ENCODE assay signal across 8 cellular contexts in genomic region chr14:105045710-105046326, GRCh38. TPM values are rescaled to one million over a fixed set of nuclear protein-coding genes. Genes with fewer than 3 reads are reported as not detected.
DNase-seq lines count a peak whose midpoint lies in the region; ATAC-seq and TF ChIP-seq lines count a peak whose summit lies in the region.

No MANE protein-coding gene starts in this region.

- no peaks in the 10 kb centered on the region for H3K79me2 ChIP-seq in KMS-11 (ENCODE audit: insufficient read depth, low read depth)
- no peaks in the 10 kb centered on the region for H3K79me2 ChIP-seq in PC-9 (ENCODE audit: low read depth)

- H3K36me3 ChIP-seq in CD4-positive, CD25-positive, alpha-beta regulatory T cell (ENCODE audit: control insufficient read depth, insufficient read depth, low read length), result peaks cover 13% of the 10 kb centered on the region
- H3K36me3 ChIP-seq in KMS-11 (ENCODE audit: insufficient read depth) (no peaks in the 10 kb centered on the region), PC-9 (ENCODE audit: low read depth) (no peaks in the 10 kb centered on the region)

- H3K4me2 ChIP-seq in KMS-11 (peak overlapping the region; percentile 27; the same call in 1 of the 2 replicates), PC-9 (0 out of 2 replicates have a peak overlapping the region, but pooled peaks have one; percentile 13)

- TF ChIP-seq CTCF in KMS-11 (conservative IDR thresholded peaks at IDR 0.05; ENCODE audit: low read depth, low read length) (peak; percentile 90), PC-9 (conservative IDR thresholded peaks at IDR 0.05) (peak; percentile 98), epithelial cell of esophagus (IDR thresholded peaks at IDR 0.05; ENCODE audit: insufficient read depth, low read depth, low read length, missing control alignments) (peak; percentile 89)

- H3K9ac ChIP-seq in KMS-11, result no peak overlapping the region

- H3K9me3 Mint-ChIP-seq in CD4-positive, CD25-positive, alpha-beta regulatory T cell, result no peaks in the 10 kb centered on the region
- no peaks in the 10 kb centered on the region for H3K9me3 Mint-ChIP-seq in naive B cell
- H3K9me3 Mint-ChIP-seq in stimulated activated effector memory CD8-positive, alpha-beta T cell treated with anti-CD3 and anti-CD28 coated beads, Interleukin-12 subunit alpha, Interleukin-12 subunit beta, amount 100 ng/mL, for 72 hours, result no peaks in the 10 kb centered on the region

- no peaks in the 10 kb centered on the region for H3K9me3 ChIP-seq in CD4-positive, CD25-positive, alpha-beta regulatory T cell (ENCODE audit: control insufficient read depth in 2 of 2, low read length in 2 of 2)
- no peaks in the 10 kb centered on the region for H3K9me3 ChIP-seq in PC-9 (ENCODE audit: insufficient read depth, low read depth)

- peak; percentile 86 to 90 (median 88) for DNase-seq in CD4-positive, CD25-positive, alpha-beta regulatory T cell
- DNase-seq in PC-9, result peak; percentile 56 to 83
- DNase-seq in activated T-cell treated with anti-CD3 and anti-CD28 coated beads for 24 hours (ENCODE audit: low read depth), result peak; percentile 87
- peak; percentile 78 for DNase-seq in epithelial cell of esophagus (ENCODE audit: low read depth)
- DNase-seq in naive B cell, result peak; percentile 92
- peak; percentile 98 for DNase-seq in stimulated activated effector memory CD8-positive, alpha-beta T cell treated with anti-CD3 and anti-CD28 coated beads, Interleukin-12 subunit alpha, Interleukin-12 subunit beta, amount 100 ng/mL, for 72 hours (ENCODE audit: low spot score in 2 of 2)

- POLR2A ChIA-PET in PC-9 (lab: Charles Lee; ENCODE audit: unreplicated experiment), result interaction anchor here (0.6 kb wide), 1 partner anchor 69 kb away, joined by 3 read pairs; no protein-coding TSS in a partner anchor

- BruUV-seq in PC-9 (replicated peaks; lab: Mats Ljungman, UMichigan), result no TSS peak

- H4K20me1 ChIP-seq in KMS-11 (ENCODE audit: insufficient read depth) (no peaks in the 10 kb centered on the region), PC-9 (ENCODE audit: insufficient read depth) (no peaks in the 10 kb centered on the region)

- no peaks in the 10 kb centered on the region for H3K27me3 ChIP-seq in CD4-positive, CD25-positive, alpha-beta regulatory T cell (ENCODE audit: control insufficient read depth, insufficient read depth, low read length)
- H3K27me3 ChIP-seq in KMS-11 (ENCODE audit: insufficient read depth, low read depth) (no peaks in the 10 kb centered on the region; the same call in 1 of the 2 replicates), PC-9 (ENCODE audit: insufficient read depth, low read depth) (no peaks in the 10 kb centered on the region)

- no peaks in the 10 kb centered on the region for H3K36me3 Mint-ChIP-seq in CD4-positive, CD25-positive, alpha-beta regulatory T cell
- H3K36me3 Mint-ChIP-seq in naive B cell, result peaks cover 0 to under 1% of the 10 kb centered on the region in 2 donors
- H3K36me3 Mint-ChIP-seq in stimulated activated effector memory CD8-positive, alpha-beta T cell treated with anti-CD3 and anti-CD28 coated beads, Interleukin-12 subunit alpha, Interleukin-12 subunit beta, amount 100 ng/mL, for 72 hours, result peaks cover 74% of the 10 kb centered on the region

- H3K27ac ChIP-seq in CD4-positive, CD25-positive, alpha-beta regulatory T cell (ENCODE audit: insufficient read depth, low read length, poor library complexity, severe bottlenecking), result peak overlapping the region; percentile 19
- H3K27ac ChIP-seq in KMS-11 (no peak overlapping the region), PC-9 (no peak overlapping the region)

- peaks cover 3% of the 10 kb centered on the region; the same call in 1 of the 2 replicates for H3F3A ChIP-seq in PC-9 (ENCODE audit: insufficient read depth, low read depth)

- H3K27me3 Mint-ChIP-seq in CD4-positive, CD25-positive, alpha-beta regulatory T cell, result peaks cover 4% of the 10 kb centered on the region
- peaks cover 0 to 12% (median 0%) of the 10 kb centered on the region in 3 donors for H3K27me3 Mint-ChIP-seq in naive B cell

- no peak overlapping the region for H3K4me3 ChIP-seq in CD4-positive, CD25-positive, alpha-beta regulatory T cell (ENCODE audit: low read depth, low read length)
- H3K4me3 ChIP-seq in KMS-11 (IDR thresholded peaks at IDR 0.05; ENCODE audit: insufficient read depth, low read depth, low read length), result no peak overlapping the region
- H3K4me3 ChIP-seq in PC-9, result no peak overlapping the region
- H3K4me3 ChIP-seq in epithelial cell of esophagus (ENCODE audit: low read length), result no peak overlapping the region

- peak overlapping the region; percentile 32 to 84 (median 84) for H3K27ac Mint-ChIP-seq in CD4-positive, CD25-positive, alpha-beta regulatory T cell
- peak overlapping the region in 5 of 6 donors; percentile 54 to 92 (median 62) for H3K27ac Mint-ChIP-seq in naive B cell
- H3K27ac Mint-ChIP-seq in stimulated activated effector memory CD8-positive, alpha-beta T cell treated with anti-CD3 and anti-CD28 coated beads, Interleukin-12 subunit alpha, Interleukin-12 subunit beta, amount 100 ng/mL, for 72 hours, result peak overlapping the region; percentile 65

- CTCF ChIA-PET in PC-9 (lab: Charles Lee), result interaction anchor here (0.7 to 1.2 kb wide), 3 partner anchors 47 to 416 kb away, joined by 3 to 11 read pairs (median 9); no protein-coding TSS in a partner anchor

- H2AFZ ChIP-seq in KMS-11 (ENCODE audit: low read depth), result 0 out of 2 replicates have a peak overlapping the region, but pooled peaks have one; percentile 22
- H2AFZ ChIP-seq in PC-9, result no peak overlapping the region

- peaks cover 4 to 13% (median 9%) of the 10 kb centered on the region in 4 donors for H3K4me1 Mint-ChIP-seq in CD4-positive, CD25-positive, alpha-beta regulatory T cell
- peaks cover 10 to 20% (median 16%) of the 10 kb centered on the region in 3 donors for H3K4me1 Mint-ChIP-seq in naive B cell
- H3K4me1 Mint-ChIP-seq in stimulated activated effector memory CD8-positive, alpha-beta T cell treated with anti-CD3 and anti-CD28 coated beads, Interleukin-12 subunit alpha, Interleukin-12 subunit beta, amount 100 ng/mL, for 72 hours, result peaks cover 30% of the 10 kb centered on the region

- intact Hi-C loops in PC-9 (cut with micrococcal nuclease; ENCODE audit: unreplicated experiment), result loop anchor here (1.0 to 5.0 kb wide), 3 partner anchors 70 to 279 kb away; no protein-coding TSS in a partner anchor

- no peaks in the 10 kb centered on the region for H3K9me2 ChIP-seq in PC-9 (ENCODE audit: insufficient read depth)

- peak overlapping the region in 3 of 4 donors; percentile 19 to 75 (median 37) for H3K4me3 Mint-ChIP-seq in CD4-positive, CD25-positive, alpha-beta regulatory T cell
- peak overlapping the region in 6 of 8 donors; percentile 1 to 66 (median 42) for H3K4me3 Mint-ChIP-seq in naive B cell
- H3K4me3 Mint-ChIP-seq in stimulated activated effector memory CD8-positive, alpha-beta T cell treated with anti-CD3 and anti-CD28 coated beads, Interleukin-12 subunit alpha, Interleukin-12 subunit beta, amount 100 ng/mL, for 72 hours, result no peak overlapping the region

- peaks cover 11% of the 10 kb centered on the region for H3K4me1 ChIP-seq in CD4-positive, CD25-positive, alpha-beta regulatory T cell (ENCODE audit: control insufficient read depth, insufficient read depth, low read length, poor library complexity, severe bottlenecking)
- peaks cover 4% of the 10 kb centered on the region for H3K4me1 ChIP-seq in KMS-11 (ENCODE audit: low read depth, poor library complexity, severe bottlenecking)
- peaks cover 9% of the 10 kb centered on the region for H3K4me1 ChIP-seq in PC-9 (replicated peaks; ENCODE audit: insufficient read depth)

- peak; percentile 89 to 92 for ATAC-seq in CD4-positive, CD25-positive, alpha-beta regulatory T cell (ENCODE audit: low read depth in 2 of 2)
- peak; percentile 82 for ATAC-seq in GM21381 (IDR thresholded peaks at IDR 0.05; ENCODE audit: unreplicated experiment)
- peak; percentile 92 to 96 for ATAC-seq in naive B cell (ENCODE audit: low read depth in 2 of 2)
- ATAC-seq in stimulated activated effector memory CD8-positive, alpha-beta T cell treated with anti-CD3 and anti-CD28 coated beads, Interleukin-12 subunit alpha, Interleukin-12 subunit beta, amount 100 ng/mL, for 72 hours, result peak; percentile 91

RNA-seq across cellular contexts. Expression of gene GPR132, which starts 19.4 kb away (rescaled TPM):
- total RNA-seq in CD4-positive, CD25-positive, alpha-beta regulatory T cell, result 94.5 TPM
- polyA plus RNA-seq in CD4-positive, CD25-positive, alpha-beta regulatory T cell, result 10 to 100 TPM in 3 of 4 donors, 1 to 10 TPM in 1; 8.8 to 17.5 (median 14.6) TPM
- total RNA-seq in PC-9 (2021), result 0.98 TPM in 1 of 2 replicates, not detected in the other
- polyA plus RNA-seq in naive B cell (ENCODE audit: low read depth in 6 of 6), result 10 to 100 TPM in 4 of 6 donors, 1 to 10 TPM in 2; 8.2 to 33.0 (median 10.8) TPM

RNA-seq across cellular contexts. Expression of gene CDCA4, which starts 24.9 kb away (rescaled TPM):
- 16.5 TPM for total RNA-seq in CD4-positive, CD25-positive, alpha-beta regulatory T cell
- 10 to 100 TPM; 12.8 to 16.7 (median 14.9) TPM for polyA plus RNA-seq in CD4-positive, CD25-positive, alpha-beta regulatory T cell
- 24.9 and 27.7 TPM in 2 replicates for total RNA-seq in PC-9 (2021)
- polyA plus RNA-seq in naive B cell (ENCODE audit: low read depth in 6 of 6), result 10 to 100 TPM in 1 of 6 donors, 1 to 10 TPM in 5; 4.6 to 11.9 (median 6.7) TPM

Comparison
In these comparisons a context has a peak if more than half of its experiments do, and no peak if none do; other contexts are left out.
1. RNA of gene GPR132, which starts 19.4 kb away (total RNA-seq): 94.5 TPM in CD4-positive, CD25-positive, alpha-beta regulatory T cell (single experiment); 0.98 TPM in PC-9; every median in the first group is over 10 times any median in the second.
2. Peak in every context shown above with its lines, with median percentiles within 50 percentile points of each other: ATAC-seq, DNase-seq, H3K27ac Mint-ChIP-seq and CTCF ChIP-seq.